19 cellular contexts compared by ENCODE assay signal in genomic region chr3:43537206-43537605, GRCh38.
A peak's percentile ranks its signal among the peaks of the same experiment; 100 is the strongest.
DNase-seq lines count a peak whose midpoint lies in the region; ATAC-seq and TF ChIP-seq lines count a peak whose summit lies in the region.
"Had no signal": no experiment of that assay in that cellular context is flagged by ENCODE, and none has a peak within 500 bp of the region (broad histone marks: within the 10 kb centered on the region; RNA-seq: fewer than 3 reads in every experiment).

No MANE protein-coding gene starts in this region.

- no peaks in the 10 kb centered on the region for H3K27me3 Mint-ChIP-seq in H9 (ENCODE audit: low read depth)
- H3K27me3 Mint-ChIP-seq in activated naive CD4-positive, alpha-beta T cell treated with anti-CD3 and anti-CD28 coated beads for 36 hours (ENCODE audit: low read depth), result no peaks in the 10 kb centered on the region
- H3K27me3 Mint-ChIP-seq: IgD-negative memory B cell had no signal

- peak overlapping the region; percentile 65 for H3K4me3 ChIP-seq in endocrine pancreas (ENCODE audit: control insufficient read depth, insufficient read depth, low read length)

- no peak overlapping the region for H2BK120ac ChIP-seq in H9 (ENCODE audit: low read depth, low read length, poor library complexity, severe bottlenecking)

- no peak overlapping the region for H3K4me2 ChIP-seq in H9 (ENCODE audit: insufficient read depth, insufficient read length, low read length)

- intact Hi-C loops in activated naive CD4-positive, alpha-beta T cell treated with anti-CD3 and anti-CD28 coated beads for 36 hours (cut with micrococcal nuclease), result no loop called here

- no peaks in the 10 kb centered on the region for H3K36me3 Mint-ChIP-seq in H9 (ENCODE audit: insufficient read depth in 1 of 3, low read depth in 3 of 3)
- H3K36me3 Mint-ChIP-seq in activated naive CD4-positive, alpha-beta T cell treated with anti-CD3 and anti-CD28 coated beads for 36 hours (ENCODE audit: low read depth), result no peaks in the 10 kb centered on the region

- no peak overlapping the region for H3K4me3 Mint-ChIP-seq in H9
- no peak overlapping the region for H3K4me3 Mint-ChIP-seq in activated naive CD4-positive, alpha-beta T cell treated with anti-CD3 and anti-CD28 coated beads for 36 hours
- H3K4me3 Mint-ChIP-seq: IgD-negative memory B cell had no signal

- no peak overlapping the region for H2AFZ ChIP-seq in H9 (ENCODE audit: low read length)

- H2BK12ac ChIP-seq in H9 (ENCODE audit: insufficient read length, low read depth, low read length), result no peak overlapping the region

- H2BK15ac ChIP-seq in H9 (ENCODE audit: low read depth, low read length), result no peak overlapping the region

- no peak overlapping the region for H3T11ph ChIP-seq in H9 (ENCODE audit: low read length)

- no peak overlapping the region for H3K18ac ChIP-seq in H9 (ENCODE audit: insufficient read length, low read depth, low read length)

- H3K23ac ChIP-seq in H9 (ENCODE audit: insufficient read length, low read depth, low read length), result no peak overlapping the region

- peak overlapping the region in 2 of 3 experiments; percentile 15 to 23; a peak in 2 of 7 replicates for H3K27ac Mint-ChIP-seq in H9
- no peak overlapping the region for H3K27ac Mint-ChIP-seq in activated naive CD4-positive, alpha-beta T cell treated with anti-CD3 and anti-CD28 coated beads for 36 hours
- H3K27ac Mint-ChIP-seq: IgD-negative memory B cell had no signal

- H3K23me2 ChIP-seq in H9 (ENCODE audit: insufficient read length, low read depth, low read length, poor library complexity, severe bottlenecking), result no peaks in the 10 kb centered on the region

- no peak for TF ChIP-seq CTCF in H9 (conservative IDR thresholded peaks at IDR 0.05)

- no peak overlapping the region for H2BK5ac ChIP-seq in H9 (ENCODE audit: insufficient read length, low read length)

- H3K9ac ChIP-seq in H9 (ENCODE audit: extremely low read depth, insufficient read length, low read length), result no peak overlapping the region
- peak overlapping the region; percentile 7 for H3K9ac ChIP-seq in endocrine pancreas (ENCODE audit: control insufficient read depth, insufficient read depth, low read length)

- no peak for ATAC-seq in GM21526 (IDR thresholded peaks at IDR 0.05; ENCODE audit: low FRiP score, unreplicated experiment)
- ATAC-seq: SK-N-SH treated with all-trans-retinoic acid at 6 μM for 48 hours had no signal

- H4K91ac ChIP-seq in H9 (ENCODE audit: insufficient read length, low read depth, low read length), result no peak overlapping the region

- no peaks in the 10 kb centered on the region for H3K9me3 ChIP-seq in H9 (ENCODE audit: control insufficient read depth, low read depth, low read length)
- no peaks in the 10 kb centered on the region for H3K9me3 ChIP-seq in endocrine pancreas (ENCODE audit: control insufficient read depth, low read length)

- H2AK5ac ChIP-seq in H9 (ENCODE audit: insufficient read length, low read length), result no peak overlapping the region

- H3K79me1 ChIP-seq in H9 (ENCODE audit: insufficient read depth, low read depth, low read length, poor library complexity, severe bottlenecking), result no peaks in the 10 kb centered on the region

- CTCF ChIA-PET in activated naive CD4-positive, alpha-beta T cell treated with anti-CD3 and anti-CD28 coated beads for 36 hours (lab: Charles Lee), result interaction anchor here (0.7 kb wide), 2 partner anchors 135 to 880 kb away, joined by 3 read pairs; no protein-coding TSS in a partner anchor

- no peaks in the 10 kb centered on the region for H3K79me2 ChIP-seq in H9 (ENCODE audit: insufficient read depth, low read length)

- H3K27me3 ChIP-seq in H9 (ENCODE audit: insufficient read depth, low read length), result no peaks in the 10 kb centered on the region
- H3K27me3 ChIP-seq in endocrine pancreas (ENCODE audit: control insufficient read depth, insufficient read depth, low read length), result no peaks in the 10 kb centered on the region

- H4K8ac ChIP-seq in H9 (replicated peaks; ENCODE audit: insufficient read length, low read depth, low read length), result no peak overlapping the region

- peaks cover 48 to 53% of the 10 kb centered on the region in 2 experiments for H3K4me1 Mint-ChIP-seq in H9
- H3K4me1 Mint-ChIP-seq in activated naive CD4-positive, alpha-beta T cell treated with anti-CD3 and anti-CD28 coated beads for 36 hours (ENCODE audit: low read depth), result peaks cover 2% of the 10 kb centered on the region
- H3K4me1 Mint-ChIP-seq: IgD-negative memory B cell had no signal

- no peaks in the 10 kb centered on the region for H4K20me1 ChIP-seq in H9 (ENCODE audit: control insufficient read depth, insufficient read depth, insufficient read length)

- H2BK20ac ChIP-seq in H9 (ENCODE audit: low read depth, low read length, poor library complexity, severe bottlenecking), result no peak overlapping the region

- no peaks in the 10 kb centered on the region for H3K9me3 Mint-ChIP-seq in H9
- no peaks in the 10 kb centered on the region for H3K9me3 Mint-ChIP-seq in activated naive CD4-positive, alpha-beta T cell treated with anti-CD3 and anti-CD28 coated beads for 36 hours
- H3K9me3 Mint-ChIP-seq: IgD-negative memory B cell had no signal

- peak; percentile 33 for DNase-seq in D341Med (ENCODE audit: low spot score)
- DNase-seq in H9, result no peak
- DNase-seq in NCI-H524 treated with DMSO at 0.1 percent for 48 hours (lab: John Stamatoyannopoulos, UW), result peak; percentile 95
- no peak for DNase-seq in activated naive CD4-positive, alpha-beta T cell treated with anti-CD3 and anti-CD28 coated beads for 36 hours
- no peak for DNase-seq in Ammon's horn (ENCODE audit: low spot score)
- DNase-seq in ecto neural progenitor cell (ENCODE audit: low spot score), result no peak
- DNase-seq: DMS153, GOT3, Kasumi-1, MM.1S, NCI-H1092 treated with DMSO at 0.1 percent for 48 hours, NCI-H1930, NCI-H510A treated with DMSO at 0.1 percent for 48 hours, OCI-M1, SHP77 treated with DMSO at 0.1 percent for 48 hours had no signal

- H3K4ac ChIP-seq in H9 (ENCODE audit: low read depth, low read length), result no peak overlapping the region

- H3K27ac ChIP-seq in H9 (ENCODE audit: insufficient read length, low read depth, low read length), result no peak overlapping the region

- H3K36me3 ChIP-seq in endocrine pancreas (ENCODE audit: control insufficient read depth, insufficient read depth, low read length), result no peaks in the 10 kb centered on the region

- H3K4me1 ChIP-seq in H9 (ENCODE audit: insufficient read depth, low read length) (peaks cover 11% of the 10 kb centered on the region; the same call in 1 of the 2 replicates), endocrine pancreas (ENCODE audit: control insufficient read depth, insufficient read depth, low read length) (no peaks in the 10 kb centered on the region)

- no peak overlapping the region for H3K56ac ChIP-seq in H9 (ENCODE audit: insufficient read length, low read depth, low read length)

- no peak overlapping the region for H3K14ac ChIP-seq in H9 (ENCODE audit: insufficient read depth, low read length)

- no peak overlapping the region for H4K5ac ChIP-seq in H9 (ENCODE audit: insufficient read length, low read depth, low read length)

Comparison
In these comparisons a context has a peak if more than half of its experiments do, and no peak if none do; other contexts are left out.
1. DNase-seq: peak in D341Med (single experiment) and NCI-H524 treated with DMSO at 0.1 percent for 48 hours (single experiment); none in H9 (single experiment), activated naive CD4-positive, alpha-beta T cell treated with anti-CD3 and anti-CD28 coated beads for 36 hours (single experiment), Ammon's horn (single experiment) and ecto neural progenitor cell (single experiment).